In genomic region chr2:195319112-195319460, GRCh38 we compare ENCODE assay signal across 13 cellular contexts.
DNase-seq lines count a peak whose midpoint lies in the region; ATAC-seq and TF ChIP-seq lines count a peak whose summit lies in the region.
"Had no signal": no experiment of that assay in that cellular context is flagged by ENCODE, and none has a peak within 500 bp of the region (broad histone marks: within the 10 kb centered on the region; RNA-seq: fewer than 3 reads in every experiment).

No MANE protein-coding gene starts in this region.

- no peak overlapping the region for H3K27ac ChIP-seq in lung (ENCODE audit: low read depth in 1 of 2, low read length in 1 of 2)
- H3K27ac ChIP-seq: uterus had no signal

- H3K4me3 ChIP-seq in lung = no peak overlapping the region
- H3K4me3 ChIP-seq: uterus had no signal

- TF ChIP-seq CTCF in Calu3 (IDR thresholded peaks at IDR 0.05; ENCODE audit: unreplicated experiment) = no peak
- TF ChIP-seq CTCF in lung (IDR thresholded peaks at IDR 0.05; ENCODE audit: control extremely low read depth, extremely low read depth) = no peak
- no peak for TF ChIP-seq CTCF in GM10266 (IDR thresholded peaks at IDR 0.05; ENCODE audit: control insufficient read depth, insufficient read depth, low read depth, missing control alignments)
- no peak for TF ChIP-seq CTCF in chondrocyte (IDR thresholded peaks at IDR 0.05)

- H3K27me3 ChIP-seq in lung (ENCODE audit: control insufficient read depth, insufficient read depth) = no peaks in the 10 kb centered on the region
- H3K27me3 ChIP-seq: uterus had no signal

- no peaks in the 10 kb centered on the region for H3K36me3 ChIP-seq in lung (ENCODE audit: control insufficient read depth in 2 of 2, insufficient read depth in 2 of 2, low read length in 2 of 2)
- H3K36me3 ChIP-seq: uterus had no signal

- CTCF ChIA-PET in Calu3 (lab: Charles Lee) = interaction anchor here (1.1 kb wide), 1 partner anchor 338 kb away, joined by 4 read pairs; the partner anchor contains the start of gene SLC39A10

- H3K9me3 ChIP-seq in lung (ENCODE audit: control insufficient read depth in 2 of 2, insufficient read depth in 1 of 2, low read length in 1 of 2) = no peaks in the 10 kb centered on the region
- H3K9me3 ChIP-seq: uterus had no signal

- peak overlapping the region; percentile 77 for H3K27ac Mint-ChIP-seq in Calu3 (ENCODE audit: unreplicated experiment)
- H3K27ac Mint-ChIP-seq in chondrocyte (ENCODE audit: unreplicated experiment) = no peak overlapping the region
- H3K27ac Mint-ChIP-seq: activated T-cell treated with anti-CD3 and anti-CD28 coated beads, Interleukin-2, amount 50 U/mL, for 72 hours; CD8-positive, alpha-beta T cell had no signal

- H3K4me1 Mint-ChIP-seq in Calu3 (ENCODE audit: low read depth, unreplicated experiment) (peaks cover 20% of the 10 kb centered on the region), chondrocyte (ENCODE audit: low read depth) (peaks cover 8% of the 10 kb centered on the region)

- intact Hi-C loops in Calu3 (cut with micrococcal nuclease; ENCODE audit: unreplicated experiment) = loop anchor here (1.0 to 10.0 kb wide), 5 partner anchors 492 to 1622 kb away; partner anchors contain the start of gene DNAH7

- peak; percentile 37 for DNase-seq in Calu3
- peak; percentile 78 for DNase-seq in NCI-H226
- peak; percentile 55 for DNase-seq in dedifferentiated amniotic fluid mesenchymal stem cell (ENCODE audit: extremely low spot score)
- no peak for DNase-seq in lung (ENCODE audit: low spot score)
- DNase-seq in NCI-H69 (lab: John Stamatoyannopoulos, UW) = no peak
- DNase-seq in GM10266 (ENCODE audit: extremely low spot score) = no peak
- DNase-seq in chondrocyte (ENCODE audit: low spot score) = no peak
- DNase-seq: Right ventricle myocardium superior, uterus had no signal

- no peaks in the 10 kb centered on the region for H3K4me1 ChIP-seq in lung (ENCODE audit: control insufficient read depth in 2 of 2, insufficient read depth in 2 of 2, low read length in 2 of 2)
- H3K4me1 ChIP-seq: uterus had no signal

- BruUV-seq in Calu3 (replicated peaks; lab: Mats Ljungman, UMichigan) = no TSS peak

- H3K36me3 Mint-ChIP-seq in Calu3 (ENCODE audit: insufficient read depth, unreplicated experiment) = no peaks in the 10 kb centered on the region
- no peaks in the 10 kb centered on the region for H3K36me3 Mint-ChIP-seq in chondrocyte (ENCODE audit: low read depth)
- H3K36me3 Mint-ChIP-seq: CD8-positive, alpha-beta T cell had no signal

- ATAC-seq in lung (ENCODE audit: insufficient read depth, low FRiP score) (peak; percentile 62), HG03565 (IDR thresholded peaks at IDR 0.05; ENCODE audit: unreplicated experiment) (no peak)
- ATAC-seq: activated T-cell treated with anti-CD3 and anti-CD28 coated beads, Interleukin-2, amount 50 U/mL, for 72 hours; CD8-positive, alpha-beta T cell had no signal

- H3K27me3 Mint-ChIP-seq in Calu3 (ENCODE audit: unreplicated experiment) (no peaks in the 10 kb centered on the region), chondrocyte (ENCODE audit: low read depth) (peaks cover 13% of the 10 kb centered on the region)

- H3K9me3 Mint-ChIP-seq in Calu3 (ENCODE audit: low read depth, unreplicated experiment) (peaks cover 1% of the 10 kb centered on the region), chondrocyte (ENCODE audit: low read depth) (no peaks in the 10 kb centered on the region)
- H3K9me3 Mint-ChIP-seq: activated T-cell treated with anti-CD3 and anti-CD28 coated beads, Interleukin-2, amount 50 U/mL, for 72 hours; nephron had no signal

- WGBS in lung, 2 donors = 63 to 74% methylated on average over 3 of the region's 3 CpGs

- H3K4me3 Mint-ChIP-seq in Calu3 (ENCODE audit: low read depth, unreplicated experiment) (no peak overlapping the region), chondrocyte (ENCODE audit: unreplicated experiment) (no peak overlapping the region)
- H3K4me3 Mint-ChIP-seq: activated T-cell treated with anti-CD3 and anti-CD28 coated beads, Interleukin-2, amount 50 U/mL, for 72 hours; CD8-positive, alpha-beta T cell; nephron had no signal

Comparison
In these comparisons a context has a peak if more than half of its experiments do, and no peak if none do; other contexts are left out.
1. DNase-seq: peak in Calu3 (single experiment), NCI-H226 (single experiment) and dedifferentiated amniotic fluid mesenchymal stem cell (single experiment); none in lung (single experiment), NCI-H69 (single experiment), GM10266 (single experiment) and chondrocyte (single experiment).